ENCODE assay signal across 18 cellular contexts in the genomic region with DNA sequence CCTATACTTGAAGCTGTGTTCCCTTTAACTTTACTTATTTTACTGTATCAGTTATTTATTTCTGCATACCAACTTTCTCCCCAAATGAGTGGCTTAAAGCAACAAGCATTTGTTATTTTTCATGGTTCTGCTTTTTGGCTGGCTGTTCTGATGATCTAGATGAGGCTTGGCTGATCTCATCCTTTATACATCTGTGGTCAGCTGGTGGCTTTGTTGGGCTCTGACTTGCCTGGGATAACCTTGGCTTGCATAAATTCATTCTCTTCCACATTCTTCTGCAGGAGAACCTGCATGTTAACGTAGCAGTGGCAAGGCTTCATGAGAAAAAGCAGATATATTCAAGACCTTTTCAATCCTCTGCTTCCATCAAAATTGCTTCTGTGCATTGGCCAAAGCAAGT.
DNase-seq lines count a peak whose midpoint lies in the region; FAIRE-seq and TF ChIP-seq lines count a peak whose summit lies in the region.
"Had no signal": no experiment of that assay in that cellular context is flagged by ENCODE, and none has a peak within 500 bp of the region (broad histone marks: within the 10 kb centered on the region; RNA-seq: fewer than 3 reads in every experiment).

No MANE protein-coding gene starts in this region.

- TF ChIP-seq CTCF in astrocyte of the spinal cord (IDR thresholded peaks at IDR 0.05; ENCODE audit: low read depth, low read length): no peak

- DNase-seq in Kasumi-1 (lab: John Stamatoyannopoulos, UW) (peak; percentile 29 to 39), RCC 7860 (ENCODE audit: low spot score) (peak; percentile 24), astrocyte of the spinal cord (ENCODE audit: low read depth, low spot score) (peak; percentile 22), occipital lobe (lab: John Stamatoyannopoulos, UW) (peak; percentile 5), COR-L47 (lab: John Stamatoyannopoulos, UW) (no peak), cerebellum (ENCODE audit: low spot score) (no peak)
- no peak for DNase-seq in stimulated activated naive CD4-positive, alpha-beta T cell (lab: John Stamatoyannopoulos, UW)
- DNase-seq: Calu3; CD4-positive, CD25-positive, alpha-beta regulatory T cell; DMS53; H9; IMR-90; Karpas-422; NCI-H1436; NCI-H2029 treated with DMSO at 0.1 percent for 48 hours; NCI-H524; RPMI8226; SIG-M5 had no signal

- no peak overlapping the region for H3K4me3 ChIP-seq in astrocyte of the spinal cord (ENCODE audit: low read depth, low read length)

- in situ Hi-C loops in astrocyte of the spinal cord (cut with HindIII; ENCODE audit: low sequenced_read_pairs): no loop called here

- FAIRE-seq in RCC 7860 (lab: Jason Lieb, UNC): no peak

Comparison
In these comparisons a context has a peak if more than half of its experiments do, and no peak if none do; other contexts are left out.
1. DNase-seq: peak in Kasumi-1 (2 of 2), RCC 7860 (single experiment), astrocyte of the spinal cord (single experiment) and occipital lobe (single experiment); none in COR-L47 (single experiment), stimulated activated naive CD4-positive, alpha-beta T cell (0 of 6) and cerebellum (single experiment).